21 cellular contexts compared by ENCODE assay signal in the genomic region with DNA sequence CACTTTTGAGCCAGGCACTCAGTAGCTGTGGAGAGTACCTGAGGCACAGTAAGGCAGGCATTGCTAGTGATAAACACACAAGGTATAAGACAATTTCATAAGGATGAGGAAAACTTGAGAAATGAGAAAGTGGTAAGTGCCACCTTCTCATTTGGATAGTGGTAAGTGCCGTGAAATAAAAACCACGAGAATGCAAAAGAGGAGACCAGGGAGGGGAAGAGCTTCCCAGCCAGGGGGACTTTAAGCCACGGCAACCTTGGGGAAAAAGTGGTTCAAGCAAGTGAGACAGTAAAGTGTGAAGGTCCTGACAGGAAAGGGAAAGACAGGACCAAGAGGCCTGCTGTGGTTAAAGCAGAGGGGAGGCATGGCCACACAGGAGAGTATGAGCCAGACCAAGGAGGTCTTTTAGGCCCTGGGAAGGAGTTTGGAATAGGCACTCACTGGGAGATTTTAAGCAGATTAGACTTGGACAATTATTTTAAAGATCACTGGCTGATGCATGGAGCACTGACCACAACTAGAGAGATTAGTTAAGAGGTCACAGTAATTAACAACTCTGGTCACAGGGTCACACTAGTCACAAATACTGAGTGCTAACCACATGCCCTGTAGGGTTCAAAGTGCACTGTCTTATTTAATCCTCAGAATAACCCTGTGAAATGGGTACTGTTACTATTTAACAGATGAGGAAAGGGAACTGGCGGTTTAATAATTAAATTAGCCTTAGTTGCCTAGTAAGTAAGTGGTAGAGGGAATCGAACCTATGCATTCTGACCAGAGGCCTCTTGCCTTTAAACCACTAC. TPM values are rescaled to one million over a fixed set of nuclear protein-coding genes. Genes with fewer than 3 reads are reported as not detected.
DNase-seq lines count a peak whose midpoint lies in the region; ATAC-seq and TF ChIP-seq lines count a peak whose summit lies in the region.
"Had no signal": no experiment of that assay in that cellular context is flagged by ENCODE, and none has a peak within 500 bp of the region (broad histone marks: within the 10 kb centered on the region; RNA-seq: fewer than 3 reads in every experiment).

No MANE protein-coding gene starts in this region.

- no peaks in the 10 kb centered on the region for H3K9me3 ChIP-seq in CD8-positive, alpha-beta memory T cell (ENCODE audit: low read length)
- H3K9me3 ChIP-seq: gastrocnemius medialis, neutrophil, right lobe of liver, tibial artery had no signal

- no peaks in the 10 kb centered on the region for H3K27me3 ChIP-seq in CD8-positive, alpha-beta memory T cell (ENCODE audit: insufficient read depth, low read length, poor library complexity, severe bottlenecking)
- H3K27me3 ChIP-seq: BLaER1 treated with 17β-estradiol and CSF1 and Interleukin-3, amounts not matched to agents 10 nM and 100 nM; gastrocnemius medialis; neutrophil; right lobe of liver; tibial artery had no signal

- no peaks in the 10 kb centered on the region for H3K4me1 ChIP-seq in CD8-positive, alpha-beta memory T cell (ENCODE audit: insufficient read depth, low read length)
- H3K4me1 ChIP-seq: BLaER1 treated with 17β-estradiol and CSF1 and Interleukin-3, amounts not matched to agents 10 nM and 100 nM; gastrocnemius medialis; right lobe of liver; tibial artery had no signal

- peaks cover 0 to 4% (median 0%) of the 10 kb centered on the region in 3 donors for H3K4me1 Mint-ChIP-seq in CD8-positive, alpha-beta memory T cell
- H3K4me1 Mint-ChIP-seq in brain = no peaks in the 10 kb centered on the region
- no peaks in the 10 kb centered on the region for H3K4me1 Mint-ChIP-seq in nephron progenitor cell

- CTCF ChIA-PET in CD8-positive, alpha-beta memory T cell (lab: Charles Lee) = no interaction called here

- H3K27ac Mint-ChIP-seq in CD8-positive, alpha-beta memory T cell = peak overlapping the region in 6 of 8 donors; percentile 31 to 86 (median 66)
- H3K27ac Mint-ChIP-seq in brain (peak overlapping the region in 3 of 5 experiments; percentile 6 to 54 (median 44)), nephron progenitor cell (peak overlapping the region; percentile 92)

- H3K36me3 Mint-ChIP-seq in CD8-positive, alpha-beta memory T cell = peaks cover 0 to 74% (median 7%) of the 10 kb centered on the region in 3 donors
- peaks cover 52% of the 10 kb centered on the region for H3K36me3 Mint-ChIP-seq in brain
- peaks cover 68% of the 10 kb centered on the region for H3K36me3 Mint-ChIP-seq in nephron progenitor cell (ENCODE audit: low read depth)

- TF ChIP-seq CTCF in brain (conservative IDR thresholded peaks at IDR 0.05) (no peak), nephron progenitor cell (IDR thresholded peaks at IDR 0.05) (no peak)

- no peak overlapping the region for H3K4me3 ChIP-seq in CD8-positive, alpha-beta memory T cell (ENCODE audit: low read length)
- H3K4me3 ChIP-seq: BLaER1 treated with 17β-estradiol and CSF1 and Interleukin-3, amounts not matched to agents 10 nM and 100 nM; gastrocnemius medialis; lung; right lobe of liver; tibial artery had no signal

- H3K9me3 Mint-ChIP-seq in CD8-positive, alpha-beta memory T cell = no peaks in the 10 kb centered on the region
- H3K9me3 Mint-ChIP-seq in brain = no peaks in the 10 kb centered on the region
- no peaks in the 10 kb centered on the region for H3K9me3 Mint-ChIP-seq in nephron progenitor cell

- no peak overlapping the region for H3K4me3 Mint-ChIP-seq in CD8-positive, alpha-beta memory T cell
- H3K4me3 Mint-ChIP-seq in brain = no peak overlapping the region
- H3K4me3 Mint-ChIP-seq in nephron progenitor cell = no peak overlapping the region

- no peak overlapping the region for H3K27ac ChIP-seq in CD8-positive, alpha-beta memory T cell (ENCODE audit: low read depth, low read length)
- H3K27ac ChIP-seq: BLaER1 treated with 17β-estradiol and CSF1 and Interleukin-3, amounts not matched to agents 10 nM and 100 nM; gastrocnemius medialis; neutrophil; right lobe of liver; tibial artery had no signal

- no peak for DNase-seq in CD8-positive, alpha-beta memory T cell
- DNase-seq in HuH-7 (ENCODE audit: low spot score) = peak; percentile 13
- DNase-seq in nephron progenitor cell = no peak
- DNase-seq in H4 (ENCODE audit: low spot score) = no peak
- no peak for DNase-seq in NCI-H2227 (lab: John Stamatoyannopoulos, UW; ENCODE audit: unreplicated experiment)
- DNase-seq: activated T-cell treated with anti-CD3 and anti-CD28 coated beads for 4 hours, aorta, gastrocnemius medialis, NCI-H1092, NCI-H82, right lobe of liver, SW 1271, tibial artery had no signal

- H3K36me3 ChIP-seq in CD8-positive, alpha-beta memory T cell (ENCODE audit: insufficient read depth, low read length) = peaks cover 35% of the 10 kb centered on the region

- POLR2A ChIA-PET in CD8-positive, alpha-beta memory T cell (lab: Charles Lee) = no interaction called here

- ATAC-seq in GM21423 (IDR thresholded peaks at IDR 0.05; ENCODE audit: unreplicated experiment) (no peak), HG03520 (IDR thresholded peaks at IDR 0.05; ENCODE audit: unreplicated experiment) (no peak)
- ATAC-seq: activated CD4-positive, CD25-positive, alpha-beta regulatory T cell treated with anti-CD3 and anti-CD28 coated beads, Interleukin-2, amount 50 U/mL, for 24 hours; gastrocnemius medialis; HCT116 had no signal

- peaks cover 0 to 2% of the 10 kb centered on the region in 2 donors for H3K27me3 Mint-ChIP-seq in CD8-positive, alpha-beta memory T cell
- H3K27me3 Mint-ChIP-seq in brain = no peaks in the 10 kb centered on the region
- no peaks in the 10 kb centered on the region for H3K27me3 Mint-ChIP-seq in nephron progenitor cell (ENCODE audit: low read depth, poor library complexity)

RNA-seq across cellular contexts. Expression of gene THOC1, which starts 50.1 kb away (rescaled TPM):
- total RNA-seq in CD8-positive, alpha-beta memory T cell = 10 to 100 TPM; 51.8 to 54.6 TPM
- polyA plus RNA-seq in CD8-positive, alpha-beta memory T cell = 14.6 TPM
- 7.1 TPM for polyA plus RNA-seq in brain (ENCODE audit: insufficient read depth, low read depth, low replicate concordance)
- 27.8 and 57.4 TPM in 2 replicates for total RNA-seq in H4 (2014; rRNA removed; shearing (Covaris generic))

RNA-seq across cellular contexts. Expression of gene USP14, which starts 59.4 kb away (rescaled TPM):
- 100 to 1,000 TPM; 111 to 113 TPM for total RNA-seq in CD8-positive, alpha-beta memory T cell
- 50.2 TPM for polyA plus RNA-seq in CD8-positive, alpha-beta memory T cell
- polyA plus RNA-seq in brain (ENCODE audit: insufficient read depth, low read depth, low replicate concordance) = 29.4 TPM
- 21.5 and 23.5 TPM in 2 replicates for total RNA-seq in H4 (2014; rRNA removed; shearing (Covaris generic))
